8 cellular contexts compared by ENCODE assay signal in the genomic region with DNA sequence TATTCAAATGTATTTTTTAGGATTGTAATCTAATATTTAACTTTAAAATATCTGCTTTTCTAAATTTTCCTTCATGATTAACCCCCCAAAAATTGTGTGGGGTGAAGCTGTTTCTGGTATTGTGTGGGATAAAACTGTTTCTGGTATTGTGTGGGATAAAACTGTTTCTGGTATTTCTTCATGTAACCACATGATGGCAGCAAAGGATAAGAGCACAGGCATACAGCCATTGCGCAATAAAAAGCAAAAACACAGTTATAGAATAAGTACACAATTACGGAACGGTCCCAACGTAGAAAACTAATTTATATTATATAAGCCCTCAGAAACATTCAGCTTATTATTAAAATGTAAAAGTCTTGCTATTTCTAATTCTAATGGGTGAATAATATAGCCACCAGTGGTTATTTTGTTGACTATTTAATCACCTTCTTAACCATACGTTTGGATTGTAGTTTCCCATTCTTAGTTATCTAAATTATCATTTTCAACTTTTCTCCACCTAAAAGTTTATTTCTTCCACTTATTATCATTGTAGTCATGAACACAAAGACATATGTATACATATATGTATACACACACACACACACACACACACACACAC.
A peak's percentile ranks its signal among the peaks of the same experiment; 100 is the strongest.
DNase-seq lines count a peak whose midpoint lies in the region; ATAC-seq and TF ChIP-seq lines count a peak whose summit lies in the region.

No MANE protein-coding gene starts in this region.

- DNase-seq in AG10803 (ENCODE audit: low read depth) (peak; percentile 49), HFFc6 (peak; percentile 33), MV-4-11 (lab: John Stamatoyannopoulos, UW) (peak; percentile 47), amniotic epithelial cell (ENCODE audit: low read depth) (peak; percentile 40), right cardiac atrium (no peak), stomach (no peak)
- DNase-seq in effector memory CD4-positive, alpha-beta T cell = no peak

- TF ChIP-seq EP300 in stomach (IDR thresholded peaks at IDR 0.05) = no peak

- ATAC-seq in right cardiac atrium = peak; percentile 70 to 76

- intact Hi-C loops in right cardiac atrium (cut with DNase I) = loop anchor here in 3 of 4 donors (5.0 to 10.0 kb wide), 3 partner anchors 835 to 1047 kb away; a partner anchor contains a TSS
- intact Hi-C loops in stomach (cut with DNase I; ENCODE audit: low total_unique reads) = no loop called here

- H3K4me3 ChIP-seq in AG10803 (ENCODE audit: low read length) (no peak overlapping the region), right cardiac atrium (ENCODE audit: low read length) (no peak overlapping the region), stomach (no peak overlapping the region)
- H3K4me3 ChIP-seq in effector memory CD4-positive, alpha-beta T cell (ENCODE audit: insufficient read depth, low read depth, low read length, poor library complexity, severe bottlenecking) = no peak overlapping the region

- H3K4me1 Mint-ChIP-seq in HFFc6 (ENCODE audit: low read depth) = no peaks in the 10 kb centered on the region

- H3K27me3 ChIP-seq in right cardiac atrium (ENCODE audit: control insufficient read depth, insufficient read depth) (no peaks in the 10 kb centered on the region), stomach (no peaks in the 10 kb centered on the region)
- no peaks in the 10 kb centered on the region for H3K27me3 ChIP-seq in effector memory CD4-positive, alpha-beta T cell (replicated peaks; ENCODE audit: control insufficient read depth, insufficient read depth, low read length, poor library complexity, severe bottlenecking)

- no peaks in the 10 kb centered on the region for H3K36me3 ChIP-seq in stomach
- H3K36me3 ChIP-seq in effector memory CD4-positive, alpha-beta T cell (ENCODE audit: control insufficient read depth, insufficient read depth, low read length) = no peaks in the 10 kb centered on the region

- TF ChIP-seq CTCF in AG10803 (conservative IDR thresholded peaks at IDR 0.05; ENCODE audit: low read length) (peak; percentile 92), GM12874 (IDR thresholded peaks at IDR 0.05; ENCODE audit: insufficient read depth, low read depth, low read length) (peak; percentile 51; the same call in 1 of the 2 replicates), HFFc6 (IDR thresholded peaks at IDR 0.05) (peak; percentile 90), stomach (IDR thresholded peaks at IDR 0.05) (peak in 5 of 7 experiments; percentile 52 to 73 (median 70))

- H3K4me1 ChIP-seq in right cardiac atrium (ENCODE audit: control insufficient read depth, insufficient read depth, low read length) (no peaks in the 10 kb centered on the region), stomach (peaks cover 0 to 6% (median 0%) of the 10 kb centered on the region in 4 donors)
- no peaks in the 10 kb centered on the region for H3K4me1 ChIP-seq in effector memory CD4-positive, alpha-beta T cell (ENCODE audit: control insufficient read depth, insufficient read depth, low read length, poor library complexity, severe bottlenecking)

- H3K27ac ChIP-seq in right cardiac atrium (ENCODE audit: low read length) (no peak overlapping the region), stomach (no peak overlapping the region)
- no peak overlapping the region for H3K27ac ChIP-seq in effector memory CD4-positive, alpha-beta T cell (ENCODE audit: insufficient read depth, low read length, poor library complexity, severe bottlenecking)

- no peaks in the 10 kb centered on the region for H3K9me3 ChIP-seq in right cardiac atrium (ENCODE audit: control insufficient read depth, low read length)
- H3K9me3 ChIP-seq in stomach = no peaks in the 10 kb centered on the region
- H3K9me3 ChIP-seq in effector memory CD4-positive, alpha-beta T cell (ENCODE audit: control insufficient read depth, low read length) = no peaks in the 10 kb centered on the region

- no peaks in the 10 kb centered on the region for H3K27me3 Mint-ChIP-seq in HFFc6 (ENCODE audit: insufficient read depth)

- TF ChIP-seq POLR2A in stomach (IDR thresholded peaks at IDR 0.05) = no peak

- no peak overlapping the region for H3K4me3 Mint-ChIP-seq in HFFc6

- WGBS in right cardiac atrium = 2% methylated on average over 5 of the region's 5 CpGs
- WGBS in stomach, 5 donors = 1 to 4% (median 2%) methylated on average over 5 of the region's 5 CpGs

- no peaks in the 10 kb centered on the region for H3K9me3 Mint-ChIP-seq in HFFc6

- no peak overlapping the region for H3K27ac Mint-ChIP-seq in HFFc6

- no peaks in the 10 kb centered on the region for H3K36me3 Mint-ChIP-seq in HFFc6 (ENCODE audit: low read depth)

Comparison
In these comparisons a context has a peak if more than half of its experiments do, and no peak if none do; other contexts are left out.
1. DNase-seq: peak in AG10803 (single experiment), HFFc6 (single experiment), MV-4-11 (single experiment) and amniotic epithelial cell (single experiment); none in right cardiac atrium (0 of 3), stomach (single experiment) and effector memory CD4-positive, alpha-beta T cell (0 of 3).
2. Peak in every context shown above with its lines, with median percentiles within 50 percentile points of each other: CTCF ChIP-seq.